10 cellular contexts compared by ENCODE assay signal in genomic region chr22:40385041-40385782, GRCh38. TPM values are rescaled to one million over a fixed set of nuclear protein-coding genes. Genes with fewer than 3 reads are reported as not detected.
DNase-seq lines count a peak whose midpoint lies in the region; ATAC-seq and TF ChIP-seq lines count a peak whose summit lies in the region.
"Had no signal": no experiment of that assay in that cellular context is flagged by ENCODE, and none has a peak within 500 bp of the region (broad histone marks: within the 10 kb centered on the region; RNA-seq: fewer than 3 reads in every experiment).

No MANE protein-coding gene starts in this region.

- H3K27ac Mint-ChIP-seq in stimulated activated naive CD8-positive, alpha-beta T cell treated with anti-CD3 and anti-CD28 coated beads, Interleukin-15, Interleukin-2, amounts not matched to agents 100 ng/mL and 50 ng/mL, for 24 hours: peak overlapping the region; percentile 91

- no peaks in the 10 kb centered on the region for H3K36me3 ChIP-seq in Peyer's patch

- no peaks in the 10 kb centered on the region for H3K9me3 Mint-ChIP-seq in stimulated activated naive CD8-positive, alpha-beta T cell treated with anti-CD3 and anti-CD28 coated beads, Interleukin-15, Interleukin-2, amounts not matched to agents 100 ng/mL and 50 ng/mL, for 24 hours

- H3K4me3 Mint-ChIP-seq in stimulated activated naive CD8-positive, alpha-beta T cell treated with anti-CD3 and anti-CD28 coated beads, Interleukin-15, Interleukin-2, amounts not matched to agents 100 ng/mL and 50 ng/mL, for 24 hours: peak overlapping the region; percentile 80
- H3K4me3 Mint-ChIP-seq: brain had no signal

- no peaks in the 10 kb centered on the region for H3K27me3 ChIP-seq in Peyer's patch

- peak; percentile 44 for DNase-seq in activated CD4-positive, alpha-beta T cell treated with anti-CD3 and anti-CD28 coated beads for 48 hours
- DNase-seq in activated CD4-positive, alpha-beta T cell treated with anti-CD3 and anti-CD28 coated beads for 1 hour: no peak
- DNase-seq in Peyer's patch (peak in 1 of 3 donors; percentile 45), dermis blood vessel endothelial cell (peak; percentile 56), HCEC 1CT (no peak), COR-L47 (lab: John Stamatoyannopoulos, UW) (no peak)

- peaks cover 15% of the 10 kb centered on the region for H3K36me3 Mint-ChIP-seq in stimulated activated naive CD8-positive, alpha-beta T cell treated with anti-CD3 and anti-CD28 coated beads, Interleukin-15, Interleukin-2, amounts not matched to agents 100 ng/mL and 50 ng/mL, for 24 hours (ENCODE audit: low read depth)

- no peak for ATAC-seq in GM18511 (IDR thresholded peaks at IDR 0.05; ENCODE audit: unreplicated experiment)
- ATAC-seq: A549 had no signal

- peaks cover 62% of the 10 kb centered on the region for H3K4me1 Mint-ChIP-seq in stimulated activated naive CD8-positive, alpha-beta T cell treated with anti-CD3 and anti-CD28 coated beads, Interleukin-15, Interleukin-2, amounts not matched to agents 100 ng/mL and 50 ng/mL, for 24 hours (ENCODE audit: low read depth)

- peak overlapping the region; percentile 26 to 74 (median 43) for H3K27ac ChIP-seq in Peyer's patch
- H3K27ac ChIP-seq: A549 had no signal

- no peak for TF ChIP-seq CTCF in Peyer's patch (IDR thresholded peaks at IDR 0.05)

- no peaks in the 10 kb centered on the region for H3K9me3 ChIP-seq in Peyer's patch
- H3K9me3 ChIP-seq: A549 had no signal

- peak overlapping the region in 3 of 4 donors; percentile 18 to 26 (median 25) for H3K4me3 ChIP-seq in Peyer's patch
- H3K4me3 ChIP-seq: A549 had no signal

- no peaks in the 10 kb centered on the region for H3K27me3 Mint-ChIP-seq in stimulated activated naive CD8-positive, alpha-beta T cell treated with anti-CD3 and anti-CD28 coated beads, Interleukin-15, Interleukin-2, amounts not matched to agents 100 ng/mL and 50 ng/mL, for 24 hours
- H3K27me3 Mint-ChIP-seq: brain had no signal

- peaks cover 0 to 6% (median 3%) of the 10 kb centered on the region in 4 donors for H3K4me1 ChIP-seq in Peyer's patch
- H3K4me1 ChIP-seq: A549 had no signal

- no peak for TF ChIP-seq POLR2A in Peyer's patch (IDR thresholded peaks at IDR 0.05)

RNA-seq across cellular contexts. Expression of gene SGSM3, which starts 14.8 kb away (rescaled TPM):
- total RNA-seq in Peyer's patch: 100 to 1,000 TPM in 3 of 4 donors, 10 to 100 TPM in 1; 82.0 to 268 (median 159) TPM
- total RNA-seq in dermis blood vessel endothelial cell: 50.4 and 72.5 TPM in 2 replicates

RNA-seq across cellular contexts. Expression of gene ADSL, which starts 38.9 kb away (rescaled TPM):
- total RNA-seq in Peyer's patch (100 to 1,000 TPM in 1 of 4 donors, 10 to 100 TPM in 3; 32.2 to 163 (median 37.4) TPM), dermis blood vessel endothelial cell (158 and 217 TPM in 2 replicates)

Comparison
In these comparisons a context has a peak if more than half of its experiments do, and no peak if none do; other contexts are left out.
1. DNase-seq: peak in activated CD4-positive, alpha-beta T cell treated with anti-CD3 and anti-CD28 coated beads for 48 hours (single experiment) and dermis blood vessel endothelial cell (single experiment); none in activated CD4-positive, alpha-beta T cell treated with anti-CD3 and anti-CD28 coated beads for 1 hour (single experiment), HCEC 1CT (single experiment) and COR-L47 (single experiment).